Comparison of ENCODE assay signal across 8 cellular contexts in genomic region chr20:6122111-6122872, GRCh38. TPM values are rescaled to one million over a fixed set of nuclear protein-coding genes. Genes with fewer than 3 reads are reported as not detected.
DNase-seq lines count a peak whose midpoint lies in the region; ATAC-seq and TF ChIP-seq lines count a peak whose summit lies in the region.

No MANE protein-coding gene starts in this region.

- H3K4me1 ChIP-seq in colonic mucosa = no peaks in the 10 kb centered on the region

- POLR2A ChIA-PET in GM10248 (lab: Yijun Ruan, JAX) = no interaction called here

- no peaks in the 10 kb centered on the region for H3K36me3 Mint-ChIP-seq in activated T-cell treated with anti-CD3 and anti-CD28 coated beads, Interleukin-2, amount 50 U/mL, for 24 hours (ENCODE audit: low read depth)
- H3K36me3 Mint-ChIP-seq in memory B cell = no peaks in the 10 kb centered on the region

- no peaks in the 10 kb centered on the region for H3K9me3 Mint-ChIP-seq in activated T-cell treated with anti-CD3 and anti-CD28 coated beads, Interleukin-2, amount 50 U/mL, for 24 hours
- no peaks in the 10 kb centered on the region for H3K9me3 Mint-ChIP-seq in memory B cell

- ATAC-seq in memory B cell (ENCODE audit: low read depth) = no peak
- no peak for ATAC-seq in HG03097 (IDR thresholded peaks at IDR 0.05; ENCODE audit: low FRiP score, unreplicated experiment)

- CTCF ChIA-PET in GM10248 (lab: Yijun Ruan, JAX) = interaction anchor here (0.9 kb wide), 1 partner anchor 18 kb away, joined by 4 read pairs; no protein-coding TSS in a partner anchor

- H3K27me3 ChIP-seq in colonic mucosa = peaks cover 3% of the 10 kb centered on the region

- intact Hi-C loops in colonic mucosa (cut with DNase I) = no loop called here

- peak overlapping the region; percentile 81 for H3K27ac ChIP-seq in colonic mucosa

- H3K9ac ChIP-seq in colonic mucosa (ENCODE audit: low read depth in 2 of 2, low read length in 2 of 2) = peak overlapping the region; percentile 60 to 89

- no peak overlapping the region for H3K27ac Mint-ChIP-seq in activated T-cell treated with anti-CD3 and anti-CD28 coated beads, Interleukin-2, amount 50 U/mL, for 24 hours
- H3K27ac Mint-ChIP-seq in memory B cell = no peak overlapping the region

- TF ChIP-seq CTCF in colonic mucosa (IDR thresholded peaks at IDR 0.05) (no peak), GM10248 (IDR thresholded peaks at IDR 0.05; ENCODE audit: control extremely low read depth, extremely low read depth, low read depth, missing control alignments) (no peak)

- peaks cover 13% of the 10 kb centered on the region for H3K4me1 Mint-ChIP-seq in activated T-cell treated with anti-CD3 and anti-CD28 coated beads, Interleukin-2, amount 50 U/mL, for 24 hours (ENCODE audit: low read depth)
- H3K4me1 Mint-ChIP-seq in memory B cell = peaks cover 4% of the 10 kb centered on the region

- H3K36me3 ChIP-seq in colonic mucosa = no peaks in the 10 kb centered on the region

- H3K4me3 Mint-ChIP-seq in activated T-cell treated with anti-CD3 and anti-CD28 coated beads, Interleukin-2, amount 50 U/mL, for 24 hours = peak overlapping the region; percentile 54
- H3K4me3 Mint-ChIP-seq in memory B cell = peak overlapping the region; percentile 6

- peaks cover 59% of the 10 kb centered on the region for H3K27me3 Mint-ChIP-seq in activated T-cell treated with anti-CD3 and anti-CD28 coated beads, Interleukin-2, amount 50 U/mL, for 24 hours
- H3K27me3 Mint-ChIP-seq in memory B cell = peaks cover 12% of the 10 kb centered on the region

- no peak for DNase-seq in activated T-cell treated with anti-CD3 and anti-CD28 coated beads, Interleukin-2, amount 50 U/mL, for 24 hours
- no peak for DNase-seq in activated T-cell treated with anti-CD3 and anti-CD28 coated beads for 4 hours
- peak; percentile 55 for DNase-seq in NCI-H1105 (lab: John Stamatoyannopoulos, UW)
- DNase-seq in colonic mucosa = peak; percentile 42
- DNase-seq in memory B cell (ENCODE audit: low spot score in 2 of 2) = no peak
- no peak for DNase-seq in GM10248 (ENCODE audit: extremely low spot score)
- DNase-seq in cortex of kidney (lab: John Stamatoyannopoulos, UW) = no peak

- H3K9me3 ChIP-seq in colonic mucosa = no peaks in the 10 kb centered on the region

- peak overlapping the region; percentile 63 for H3K4me3 ChIP-seq in colonic mucosa

RNA-seq across cellular contexts. Expression of gene FERMT1, which starts 0.5 kb away (rescaled TPM):
- total RNA-seq in colonic mucosa = 10 to 100 TPM; 68.8 to 83.9 TPM

Comparison
In these comparisons a context has a peak if more than half of its experiments do, and no peak if none do; other contexts are left out.
1. DNase-seq: peak in NCI-H1105 (single experiment) and colonic mucosa (single experiment); none in activated T-cell treated with anti-CD3 and anti-CD28 coated beads, Interleukin-2, amount 50 U/mL, for 24 hours (single experiment), activated T-cell treated with anti-CD3 and anti-CD28 coated beads for 4 hours (single experiment), memory B cell (0 of 2), GM10248 (single experiment) and cortex of kidney (single experiment).